Comparison of ENCODE assay signal across 11 cellular contexts in the genomic region with DNA sequence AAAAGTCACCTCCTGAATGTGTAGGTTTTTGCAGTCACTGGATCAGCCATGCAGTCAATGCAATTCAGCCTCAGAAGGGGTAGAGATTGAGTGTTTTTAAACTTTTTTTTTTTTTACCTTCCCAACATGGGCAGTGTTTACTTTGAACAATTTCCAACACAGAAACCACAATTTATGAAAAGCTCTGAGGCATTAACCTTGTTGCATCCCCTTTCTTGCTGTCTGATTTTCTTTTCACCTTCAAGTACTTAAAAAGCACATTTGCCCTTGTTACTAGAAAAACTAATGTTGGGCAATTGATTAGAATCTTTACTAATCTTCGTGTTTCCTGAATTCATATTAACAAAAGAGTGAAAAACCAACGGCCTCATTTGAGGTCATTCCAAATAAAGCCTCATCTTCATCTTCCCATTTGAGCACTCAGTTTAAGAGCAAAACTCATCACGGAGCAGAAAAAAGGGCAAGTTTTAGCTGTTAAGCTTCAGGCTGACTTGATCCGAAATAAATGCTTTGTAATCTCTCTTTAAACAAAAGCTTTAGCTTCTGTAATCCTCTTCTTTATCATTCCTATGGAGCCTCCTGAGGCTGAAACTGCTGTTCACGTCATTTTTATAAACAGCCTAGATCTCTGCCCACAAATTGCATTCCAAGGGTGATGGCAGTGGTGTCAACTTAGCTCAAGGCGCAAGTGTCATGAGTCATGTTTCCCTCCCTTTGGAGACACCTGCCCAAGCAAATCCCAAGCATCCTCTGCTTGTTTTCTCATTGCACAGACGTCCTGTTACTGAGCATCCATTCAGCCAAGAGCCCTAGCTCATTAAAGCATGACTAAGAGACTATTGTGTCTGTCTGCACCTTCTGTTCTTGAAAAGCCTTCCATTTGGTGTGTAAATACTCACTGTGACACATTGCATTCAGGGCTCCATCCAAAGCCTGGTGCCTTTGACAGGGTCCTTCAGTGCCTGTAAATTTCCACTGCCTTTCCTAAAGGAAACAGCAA.
DNase-seq lines count a peak whose midpoint lies in the region; ATAC-seq, FAIRE-seq and TF ChIP-seq lines count a peak whose summit lies in the region.
"Had no signal": no experiment of that assay in that cellular context is flagged by ENCODE, and none has a peak within 500 bp of the region (broad histone marks: within the 10 kb centered on the region; RNA-seq: fewer than 3 reads in every experiment).

No MANE protein-coding gene starts in this region.

- H4K20me1 ChIP-seq in K562 (replicated peaks; ENCODE audit: control insufficient read depth, insufficient read depth, low read length) = no peaks in the 10 kb centered on the region

- no peak for TF ChIP-seq RAD21 in K562 (CRISPR knock-in tag; conservative IDR thresholded peaks at IDR 0.05 in 1 of 2, IDR thresholded peaks at IDR 0.05 in 1 of 2)

- no peak for ATAC-seq in K562
- no peak for ATAC-seq in GM18868 (IDR thresholded peaks at IDR 0.05; ENCODE audit: unreplicated experiment)

- in situ Hi-C loops in K562 (cut with MboI) = no loop called here

- H3K9me3 Mint-ChIP-seq in activated naive CD4-positive, alpha-beta T cell treated with anti-CD3 and anti-CD28 coated beads for 36 hours = peaks cover 3% of the 10 kb centered on the region

- no peaks in the 10 kb centered on the region for H3K36me3 ChIP-seq in K562 (ENCODE audit: control insufficient read depth, insufficient read depth, low read length)

- no peak overlapping the region for H3K4me3 ChIP-seq in K562
- H3K4me3 ChIP-seq: coronary artery had no signal

- H3K4me1 Mint-ChIP-seq in activated naive CD4-positive, alpha-beta T cell treated with anti-CD3 and anti-CD28 coated beads for 36 hours (ENCODE audit: low read depth) = no peaks in the 10 kb centered on the region

- no peaks in the 10 kb centered on the region for H3K36me3 Mint-ChIP-seq in activated naive CD4-positive, alpha-beta T cell treated with anti-CD3 and anti-CD28 coated beads for 36 hours (ENCODE audit: low read depth)

- no peak for TF ChIP-seq CTCF in K562 (IDR thresholded peaks at IDR 0.05 in 2 of 3, conservative IDR thresholded peaks at IDR 0.05 in 1 of 3; ENCODE audit: insufficient read depth in 2 of 3, low read depth in 1 of 3, low read length in 3 of 3)

- no peaks in the 10 kb centered on the region for H3K9me3 ChIP-seq in K562 (replicated peaks; ENCODE audit: control insufficient read depth, insufficient read depth, low read depth, low read length)

- H3K27ac ChIP-seq in K562 (ENCODE audit: extremely low read depth, low read depth, low read length) = no peak overlapping the region
- H3K27ac ChIP-seq: coronary artery had no signal

- no peak for TF ChIP-seq EP300 in K562 (IDR thresholded peaks at IDR 0.05; ENCODE audit: low read length)

- no peak overlapping the region for H3K27ac Mint-ChIP-seq in activated naive CD4-positive, alpha-beta T cell treated with anti-CD3 and anti-CD28 coated beads for 36 hours

- H3K27me3 Mint-ChIP-seq in activated naive CD4-positive, alpha-beta T cell treated with anti-CD3 and anti-CD28 coated beads for 36 hours (ENCODE audit: low read depth) = peaks cover 5% of the 10 kb centered on the region

- CTCF ChIA-PET in K562 (lab: Yijun Ruan, JAX; ENCODE audit: low intra/inter-chr PET ratio) = no interaction called here
- CTCF ChIA-PET in activated naive CD4-positive, alpha-beta T cell treated with anti-CD3 and anti-CD28 coated beads for 36 hours (lab: Charles Lee) = no interaction called here

- DNase-seq in HCEC 1CT = peak; percentile 60
- DNase-seq in NCI-H2196 treated with DMSO at 0.1 percent for 48 hours (lab: John Stamatoyannopoulos, UW; ENCODE audit: unreplicated experiment) = peak; percentile 22
- no peak for DNase-seq in K562 (ENCODE audit: extremely low read depth in 1 of 4, low spot score in 3 of 4)
- DNase-seq in pons (ENCODE audit: low spot score) = peak; percentile 52
- DNase-seq in GF-D8 (lab: John Stamatoyannopoulos, UW) = no peak
- no peak for DNase-seq in activated naive CD4-positive, alpha-beta T cell treated with anti-CD3 and anti-CD28 coated beads for 36 hours
- DNase-seq in ureter (ENCODE audit: low spot score) = no peak
- DNase-seq: activated CD4-positive, alpha-beta T cell treated with anti-CD3 and anti-CD28 coated beads, Interleukin-2, amount 50 U/mL, for 1 hour had no signal

- H3K4me3 Mint-ChIP-seq in activated naive CD4-positive, alpha-beta T cell treated with anti-CD3 and anti-CD28 coated beads for 36 hours = no peak overlapping the region

- TF ChIP-seq POLR2A in K562 (conservative IDR thresholded peaks at IDR 0.05) = no peak

- no peaks in the 10 kb centered on the region for H3K27me3 ChIP-seq in K562 (ENCODE audit: control insufficient read depth in 2 of 2, insufficient read depth in 2 of 2, low read length in 2 of 2)

- no peak overlapping the region for H3K4me2 ChIP-seq in K562 (ENCODE audit: insufficient read depth, low read length)

- intact Hi-C loops in K562 (cut with micrococcal nuclease) = no loop called here
- intact Hi-C loops in activated naive CD4-positive, alpha-beta T cell treated with anti-CD3 and anti-CD28 coated beads for 36 hours (cut with micrococcal nuclease) = no loop called here

- WGBS in K562 (ENCODE audit: insufficient coverage, low coverage, missing lambda C conversion rate) = 12% methylated on average over 7 of the region's 7 CpGs

- no peak overlapping the region for H2AFZ ChIP-seq in K562 (ENCODE audit: low read depth, low read length)

- FAIRE-seq in K562 (lab: Jason Lieb, UNC) = peak; percentile 80
- FAIRE-seq: islet of Langerhans had no signal

- H3K9ac ChIP-seq in K562 (ENCODE audit: insufficient read depth in 1 of 2, low read depth in 2 of 2, low read length in 2 of 2) = no peak overlapping the region

- no peaks in the 10 kb centered on the region for H3K9me1 ChIP-seq in K562 (ENCODE audit: control insufficient read depth, insufficient read depth, low read length)

- POLR2A ChIA-PET in K562 (lab: Yijun Ruan, JAX) = no interaction called here

- no peaks in the 10 kb centered on the region for H3K79me2 ChIP-seq in K562 (ENCODE audit: control insufficient read depth, insufficient read depth, low read length)

- H3K4me1 ChIP-seq in K562 (replicated peaks in 1 of 2; ENCODE audit: control insufficient read depth in 2 of 2, insufficient read depth in 2 of 2, low read length in 2 of 2) = peaks cover 0 to 3% of the 10 kb centered on the region in 2 experiments; a peak in 1 of 5 replicates

- no TSS peak for BruUV-seq in K562 (replicated peaks; lab: Mats Ljungman, UMichigan)

TF ChIP-seq in K562, 482 proteins besides CTCF, POLR2A, EP300 and RAD21 (continues in another document):
- TF ChIP-seq, protein P1, sequence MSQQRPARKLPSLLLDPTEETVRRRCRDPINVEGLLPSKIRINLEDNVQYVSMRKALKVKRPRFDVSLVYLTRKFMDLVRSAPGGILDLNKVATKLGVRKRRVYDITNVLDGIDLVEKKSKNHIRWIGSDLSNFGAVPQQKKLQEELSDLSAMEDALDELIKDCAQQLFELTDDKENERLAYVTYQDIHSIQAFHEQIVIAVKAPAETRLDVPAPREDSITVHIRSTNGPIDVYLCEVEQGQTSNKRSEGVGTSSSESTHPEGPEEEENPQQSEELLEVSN (IDR thresholded peaks at IDR 0.05; ENCODE audit: borderline replicate concordance in 1 of 2, extremely low read depth in 1 of 2, insufficient read depth in 1 of 2, insufficient read length in 1 of 2, low read depth in 1 of 2, low read length in 1 of 2, poor library complexity in 1 of 2, severe bottlenecking in 1 of 2) = peak in 1 of 2 experiments; percentile 33
- TF ChIP-seq, protein P2, sequence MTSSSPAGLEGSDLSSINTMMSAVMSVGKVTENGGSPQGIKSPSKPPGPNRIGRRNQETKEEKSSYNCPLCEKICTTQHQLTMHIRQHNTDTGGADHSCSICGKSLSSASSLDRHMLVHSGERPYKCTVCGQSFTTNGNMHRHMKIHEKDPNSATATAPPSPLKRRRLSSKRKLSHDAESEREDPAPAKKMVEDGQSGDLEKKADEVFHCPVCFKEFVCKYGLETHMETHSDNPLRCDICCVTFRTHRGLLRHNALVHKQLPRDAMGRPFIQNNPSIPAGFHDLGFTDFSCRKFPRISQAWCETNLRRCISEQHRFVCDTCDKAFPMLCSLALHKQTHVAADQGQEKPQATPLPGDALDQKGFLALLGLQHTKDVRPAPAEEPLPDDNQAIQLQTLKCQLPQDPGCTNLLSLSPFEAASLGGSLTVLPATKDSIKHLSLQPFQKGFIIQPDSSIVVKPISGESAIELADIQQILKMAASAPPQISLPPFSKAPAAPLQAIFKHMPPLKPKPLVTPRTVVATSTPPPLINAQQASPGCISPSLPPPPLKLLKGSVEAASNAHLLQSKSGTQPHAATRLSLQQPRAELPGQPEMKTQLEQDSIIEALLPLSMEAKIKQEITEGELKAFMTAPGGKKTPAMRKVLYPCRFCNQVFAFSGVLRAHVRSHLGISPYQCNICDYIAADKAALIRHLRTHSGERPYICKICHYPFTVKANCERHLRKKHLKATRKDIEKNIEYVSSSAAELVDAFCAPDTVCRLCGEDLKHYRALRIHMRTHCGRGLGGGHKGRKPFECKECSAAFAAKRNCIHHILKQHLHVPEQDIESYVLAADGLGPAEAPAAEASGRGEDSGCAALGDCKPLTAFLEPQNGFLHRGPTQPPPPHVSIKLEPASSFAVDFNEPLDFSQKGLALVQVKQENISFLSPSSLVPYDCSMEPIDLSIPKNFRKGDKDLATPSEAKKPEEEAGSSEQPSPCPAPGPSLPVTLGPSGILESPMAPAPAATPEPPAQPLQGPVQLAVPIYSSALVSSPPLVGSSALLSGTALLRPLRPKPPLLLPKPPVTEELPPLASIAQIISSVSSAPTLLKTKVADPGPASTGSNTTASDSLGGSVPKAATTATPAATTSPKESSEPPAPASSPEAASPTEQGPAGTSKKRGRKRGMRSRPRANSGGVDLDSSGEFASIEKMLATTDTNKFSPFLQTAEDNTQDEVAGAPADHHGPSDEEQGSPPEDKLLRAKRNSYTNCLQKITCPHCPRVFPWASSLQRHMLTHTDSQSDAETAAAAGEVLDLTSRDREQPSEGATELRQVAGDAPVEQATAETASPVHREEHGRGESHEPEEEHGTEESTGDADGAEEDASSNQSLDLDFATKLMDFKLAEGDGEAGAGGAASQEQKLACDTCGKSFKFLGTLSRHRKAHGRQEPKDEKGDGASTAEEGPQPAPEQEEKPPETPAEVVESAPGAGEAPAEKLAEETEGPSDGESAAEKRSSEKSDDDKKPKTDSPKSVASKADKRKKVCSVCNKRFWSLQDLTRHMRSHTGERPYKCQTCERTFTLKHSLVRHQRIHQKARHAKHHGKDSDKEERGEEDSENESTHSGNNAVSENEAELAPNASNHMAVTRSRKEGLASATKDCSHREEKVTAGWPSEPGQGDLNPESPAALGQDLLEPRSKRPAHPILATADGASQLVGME (CRISPR knock-in tag; IDR thresholded peaks at IDR 0.05) = no peak

Comparison
In these comparisons a context has a peak if more than half of its experiments do, and no peak if none do; other contexts are left out.
1. DNase-seq: peak in HCEC 1CT (single experiment), NCI-H2196 treated with DMSO at 0.1 percent for 48 hours (single experiment) and pons (single experiment); none in K562 (0 of 4), GF-D8 (single experiment), activated naive CD4-positive, alpha-beta T cell treated with anti-CD3 and anti-CD28 coated beads for 36 hours (single experiment) and ureter (single experiment).